20 cellular contexts compared by ENCODE assay signal in genomic region chr5:73906277-73906676, GRCh38.
DNase-seq lines count a peak whose midpoint lies in the region; ATAC-seq, FAIRE-seq and TF ChIP-seq lines count a peak whose summit lies in the region.
"Had no signal": no experiment of that assay in that cellular context is flagged by ENCODE, and none has a peak within 500 bp of the region (broad histone marks: within the 10 kb centered on the region; RNA-seq: fewer than 3 reads in every experiment).

No MANE protein-coding gene starts in this region.

- POLR2A ChIA-PET in MCF 10A (lab: Yijun Ruan, JAX) = interaction anchor here (0.8 to 2.5 kb wide), 3 partner anchors 32 to 736 kb away, joined by 3 to 15 read pairs (median 4); partner anchors contain the start of gene ENC1

- H3K27me3 Mint-ChIP-seq in MCF 10A (ENCODE audit: insufficient read depth, unreplicated experiment) = no peaks in the 10 kb centered on the region

- H3K27me3 ChIP-seq in breast epithelium (no peaks in the 10 kb centered on the region), mammary epithelial cell (ENCODE audit: insufficient read depth, low read length) (no peaks in the 10 kb centered on the region), foreskin keratinocyte (no peaks in the 10 kb centered on the region), small intestine (ENCODE audit: control insufficient read depth in 2 of 2, insufficient read depth in 2 of 2, low read length in 2 of 2) (no peaks in the 10 kb centered on the region), vagina (no peaks in the 10 kb centered on the region)
- H3K27me3 ChIP-seq: BLaER1 had no signal

- WGBS in mammary epithelial cell (ENCODE audit: low coverage, missing lambda C conversion rate) = 53% methylated on average over 3 of the region's 3 CpGs
- 73 to 88% (median 76%) methylated on average over 3 of the region's 3 CpGs for WGBS in small intestine, 3 donors

- TF ChIP-seq POLR2A in breast epithelium (IDR thresholded peaks at IDR 0.05) (no peak), vagina (IDR thresholded peaks at IDR 0.05) (no peak)

- H3K9ac ChIP-seq in mammary epithelial cell (ENCODE audit: insufficient read depth, low read length) = no peak overlapping the region
- H3K9ac ChIP-seq: BLaER1 had no signal

- H4K20me1 ChIP-seq in mammary epithelial cell (ENCODE audit: insufficient read depth, low read length) = no peaks in the 10 kb centered on the region
- H4K20me1 ChIP-seq: BLaER1 had no signal

- DNase-seq in MCF 10A (ENCODE audit: unreplicated experiment) = peak; percentile 19
- DNase-seq in breast epithelium (ENCODE audit: low spot score in 2 of 2) = no peak
- peak; percentile 61 for DNase-seq in mammary epithelial cell
- peak in 1 of 2 donors; percentile 39 for DNase-seq in foreskin keratinocyte
- DNase-seq in small intestine = no peak
- no peak for DNase-seq in stimulated activated CD8-positive, alpha-beta memory T cell treated with anti-CD3 and anti-CD28 coated beads, Interleukin-4, amount 100 ng/mL, for 48 hours
- DNase-seq in vagina (ENCODE audit: extremely low spot score in 2 of 2) = no peak
- DNase-seq: 8988T; CD4-positive, alpha-beta memory T cell; DMS153; DMS79; GDM1; HCEC 1CT had no signal

- BruUV-seq in MCF 10A (replicated peaks; lab: Mats Ljungman, UMichigan) = no TSS peak
- BruUV-seq in mammary epithelial cell (replicated peaks; lab: Mats Ljungman, UMichigan) = no TSS peak

- no peaks in the 10 kb centered on the region for H3K79me2 ChIP-seq in mammary epithelial cell (ENCODE audit: insufficient read depth, low read length)

- FAIRE-seq in small intestine (lab: Jason Lieb, UNC) = no peak
- FAIRE-seq: GM12892, GM18507, H54 had no signal

- intact Hi-C loops in MCF 10A (cut with micrococcal nuclease) (loop anchor here (5.0 kb wide), 1 partner anchor 1011 kb away; no protein-coding TSS in a partner anchor), breast epithelium (cut with DNase I; ENCODE audit: low total_unique reads) (no loop called here), mammary epithelial cell (cut with micrococcal nuclease) (loop anchor here (10.0 kb wide), 4 partner anchors 329 to 1009 kb away; no protein-coding TSS in a partner anchor), vagina (cut with DNase I) (no loop called here)

- H3K4me1 ChIP-seq in breast epithelium (peaks cover 0 to 14% of the 10 kb centered on the region in 2 donors), mammary epithelial cell (ENCODE audit: insufficient read depth, low read length) (peaks cover 25% of the 10 kb centered on the region), foreskin keratinocyte (peaks cover 7% of the 10 kb centered on the region), small intestine (ENCODE audit: control insufficient read depth in 2 of 2, insufficient read depth in 1 of 2, low read depth in 1 of 2, low read length in 1 of 2) (no peaks in the 10 kb centered on the region), vagina (peaks cover 1% of the 10 kb centered on the region)
- H3K4me1 ChIP-seq: BLaER1 had no signal

- dilution Hi-C loops in mammary epithelial cell (cut with HindIII; ENCODE audit: low sequenced_read_pairs) = loop anchor here (10.0 to 25.0 kb wide), 4 partner anchors 106 to 981 kb away; no protein-coding TSS in a partner anchor

- no peak overlapping the region for H3K4me2 ChIP-seq in mammary epithelial cell (ENCODE audit: insufficient read depth, low read depth, low read length)
- H3K4me2 ChIP-seq: BLaER1, GM23338 had no signal

- no peak overlapping the region for H3K4me3 ChIP-seq in breast epithelium
- no peak overlapping the region for H3K4me3 ChIP-seq in mammary epithelial cell (replicated peaks in 1 of 3; ENCODE audit: insufficient read depth in 1 of 3, low read depth in 2 of 3, low read length in 3 of 3)
- H3K4me3 ChIP-seq in small intestine (ENCODE audit: low read depth in 1 of 2, low read length in 2 of 2) = no peak overlapping the region
- no peak overlapping the region for H3K4me3 ChIP-seq in vagina
- H3K4me3 ChIP-seq: BLaER1, GM23338 had no signal

- ATAC-seq in foreskin keratinocyte = peak; percentile 53
- ATAC-seq in HG03045 (IDR thresholded peaks at IDR 0.05; ENCODE audit: unreplicated experiment) = no peak
- ATAC-seq: GM23338 had no signal

- peaks cover 6% of the 10 kb centered on the region for H3K4me1 Mint-ChIP-seq in MCF 10A (ENCODE audit: insufficient read depth, unreplicated experiment)
- H3K4me1 Mint-ChIP-seq: CD4-positive, alpha-beta memory T cell had no signal

- in situ Hi-C loops in mammary epithelial cell (cut with MboI; ENCODE audit: low sequenced_read_pairs in 2 of 2) = loop anchor here in 1 of 2 donors (25.0 kb wide), 1 partner anchor 1006 kb away; no protein-coding TSS in a partner anchor

- H3K27ac ChIP-seq in breast epithelium = no peak overlapping the region
- no peak overlapping the region for H3K27ac ChIP-seq in mammary epithelial cell (ENCODE audit: insufficient read depth, low read depth, low read length)
- no peak overlapping the region for H3K27ac ChIP-seq in foreskin keratinocyte
- no peak overlapping the region for H3K27ac ChIP-seq in small intestine (ENCODE audit: low read depth in 1 of 2, low read length in 1 of 2)
- H3K27ac ChIP-seq in vagina = no peak overlapping the region
- H3K27ac ChIP-seq: BLaER1 had no signal

- CTCF ChIA-PET in MCF 10A (lab: Yijun Ruan, JAX) = interaction anchor here (0.5 to 1.6 kb wide), 6 partner anchors 40 to 901 kb away, joined by 3 to 4 read pairs (median 3); no protein-coding TSS in a partner anchor
- CTCF ChIA-PET in mammary epithelial cell (lab: Charles Lee; ENCODE audit: low non-redundant PET) = no interaction called here

- H3K9me3 ChIP-seq in breast epithelium (no peaks in the 10 kb centered on the region), mammary epithelial cell (replicated peaks; ENCODE audit: insufficient read depth, low read length) (no peaks in the 10 kb centered on the region), small intestine (ENCODE audit: control insufficient read depth, low read depth) (no peaks in the 10 kb centered on the region), vagina (no peaks in the 10 kb centered on the region)
- H3K9me3 ChIP-seq: BLaER1 had no signal

- H2AFZ ChIP-seq in mammary epithelial cell (ENCODE audit: low read depth, low read length) = no peak overlapping the region
- H2AFZ ChIP-seq: GM23338 had no signal

- no peak overlapping the region for H3K4me3 Mint-ChIP-seq in MCF 10A (ENCODE audit: unreplicated experiment)
- H3K4me3 Mint-ChIP-seq: CD14-positive monocyte; CD4-positive, alpha-beta memory T cell; GM23338 had no signal

- H3K9me3 Mint-ChIP-seq in MCF 10A (ENCODE audit: unreplicated experiment) = no peaks in the 10 kb centered on the region
- H3K9me3 Mint-ChIP-seq: CD4-positive, alpha-beta memory T cell had no signal

- TF ChIP-seq CTCF in MCF 10A (IDR thresholded peaks at IDR 0.05; ENCODE audit: unreplicated experiment) (no peak), breast epithelium (IDR thresholded peaks at IDR 0.05) (no peak), mammary epithelial cell (conservative IDR thresholded peaks at IDR 0.05 in 1 of 2, IDR thresholded peaks at IDR 0.05 in 1 of 2; ENCODE audit: extremely low read depth in 1 of 2, insufficient read depth in 1 of 2, low read depth in 1 of 2, low read length in 2 of 2) (no peak), foreskin keratinocyte (conservative IDR thresholded peaks at IDR 0.05) (no peak), vagina (IDR thresholded peaks at IDR 0.05) (no peak)

- no peaks in the 10 kb centered on the region for H3K36me3 ChIP-seq in breast epithelium
- peaks cover 22% of the 10 kb centered on the region for H3K36me3 ChIP-seq in mammary epithelial cell (ENCODE audit: insufficient read depth, low read length)
- no peaks in the 10 kb centered on the region for H3K36me3 ChIP-seq in small intestine (ENCODE audit: control insufficient read depth in 2 of 2, insufficient read depth in 2 of 2, low read length in 2 of 2)
- peaks cover 0 to 17% of the 10 kb centered on the region in 2 donors for H3K36me3 ChIP-seq in vagina
- H3K36me3 ChIP-seq: BLaER1 had no signal

- peaks cover 52% of the 10 kb centered on the region for H3K36me3 Mint-ChIP-seq in MCF 10A (ENCODE audit: insufficient read depth, unreplicated experiment)
- H3K36me3 Mint-ChIP-seq: CD14-positive monocyte; CD4-positive, alpha-beta memory T cell had no signal

- no peak overlapping the region for H3K27ac Mint-ChIP-seq in MCF 10A (ENCODE audit: low read depth, unreplicated experiment)
- H3K27ac Mint-ChIP-seq: CD14-positive monocyte; CD4-positive, alpha-beta memory T cell; GM23338 had no signal

Comparison
In these comparisons a context has a peak if more than half of its experiments do, and no peak if none do; other contexts are left out.
1. DNase-seq: peak in MCF 10A (single experiment) and mammary epithelial cell (single experiment); none in breast epithelium (0 of 2), small intestine (single experiment), stimulated activated CD8-positive, alpha-beta memory T cell treated with anti-CD3 and anti-CD28 coated beads, Interleukin-4, amount 100 ng/mL, for 48 hours (single experiment) and vagina (0 of 2).
2. intact Hi-C loops: an anchor here in MCF 10A (5.0 kb wide) and mammary epithelial cell (10.0 kb wide); none called in breast epithelium and vagina.